8 cellular contexts compared by ENCODE assay signal in genomic region chr19:41957838-41958366, GRCh38. TPM values are rescaled to one million over a fixed set of nuclear protein-coding genes. Genes with fewer than 3 reads are reported as not detected.
A peak's percentile ranks its signal among the peaks of the same experiment; 100 is the strongest.
DNase-seq lines count a peak whose midpoint lies in the region; ATAC-seq lines count a peak whose summit lies in the region.

No MANE protein-coding gene starts in this region.

- DNase-seq in activated gamma-delta T cell treated with Interleukin-2 at 50 U/mL for 16 hours (peak; percentile 20), activated gamma-delta T cell (lab: John Stamatoyannopoulos, UW) (no peak), LoVo (ENCODE audit: low spot score) (peak; percentile 89), SHP77 (lab: John Stamatoyannopoulos, UW) (peak; percentile 74 to 75), T47D (ENCODE audit: low read depth in 1 of 2, low spot score in 1 of 2) (peak; percentile 91 to 92), renal cortical epithelial cell (ENCODE audit: low read depth) (peak; percentile 87)

- in situ Hi-C loops in T47D (cut with HindIII; ENCODE audit: low pct_unique_long_range_greater_than_20kb, low sequenced_read_pairs): no loop called here

- H3K4me3 ChIP-seq in iPS-15b (ENCODE audit: low read depth, low read length): peak overlapping the region; percentile 96

- no peaks in the 10 kb centered on the region for H3K27me3 ChIP-seq in iPS-15b (ENCODE audit: control insufficient read depth, insufficient read depth, low read length)

- H3K9ac ChIP-seq in iPS-15b (ENCODE audit: low read depth, low read length): no peak overlapping the region

- no peaks in the 10 kb centered on the region for H3K9me3 ChIP-seq in iPS-15b (ENCODE audit: control insufficient read depth, insufficient read depth, low read length)

- H3K36me3 ChIP-seq in iPS-15b (ENCODE audit: control insufficient read depth, insufficient read depth, low read length): peaks cover 12% of the 10 kb centered on the region

- peaks cover 4% of the 10 kb centered on the region for H3K4me1 ChIP-seq in iPS-15b (ENCODE audit: control insufficient read depth, insufficient read depth, low read length)

- no peak for ATAC-seq in HG03565 (IDR thresholded peaks at IDR 0.05; ENCODE audit: unreplicated experiment)

RNA-seq across cellular contexts. Expression of gene RABAC1, which starts 1.2 kb away (rescaled TPM):
- 71.8 and 108 TPM in 2 replicates for total RNA-seq in renal cortical epithelial cell

RNA-seq across cellular contexts. Expression of gene ERFL, which starts 29.7 kb away (rescaled TPM):
- not detected in 2 replicates for total RNA-seq in renal cortical epithelial cell

RNA-seq across cellular contexts. Expression of gene ATP1A3, which starts 36.1 kb away (rescaled TPM):
- 0.05 and 0.17 TPM in 2 replicates for total RNA-seq in renal cortical epithelial cell
